Comparison of ENCODE assay signal across 16 cellular contexts in the genomic region with DNA sequence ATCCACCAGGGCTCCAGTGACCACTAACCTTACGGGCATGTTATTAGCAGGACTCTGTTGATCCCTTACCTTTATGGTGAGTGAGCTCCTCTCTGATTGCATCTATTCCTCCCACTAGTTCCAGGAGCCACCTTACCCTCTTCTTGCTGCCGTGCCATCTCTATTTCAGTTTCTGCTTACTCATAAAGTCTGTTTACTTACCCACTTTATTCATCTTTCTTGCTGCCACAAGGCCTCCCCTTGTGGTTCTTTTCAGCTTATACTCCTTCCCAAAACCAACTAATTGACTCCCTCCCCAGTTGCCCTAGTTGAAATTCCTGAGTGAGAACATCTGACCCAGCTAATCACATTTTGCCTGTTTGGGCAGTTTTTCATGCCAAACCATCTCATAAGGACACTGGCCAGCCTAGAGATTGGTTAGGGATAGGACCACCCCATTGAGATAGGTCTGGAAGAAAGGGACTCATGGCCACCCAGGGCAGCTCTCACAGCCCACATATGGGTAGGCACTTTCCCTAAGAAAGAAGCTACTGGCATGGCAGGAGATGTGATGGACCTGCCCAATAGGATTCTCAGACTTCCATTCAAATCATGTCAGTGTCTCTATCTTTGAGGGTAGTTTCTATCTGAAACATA.
A peak's percentile ranks its signal among the peaks of the same experiment; 100 is the strongest.
DNase-seq lines count a peak whose midpoint lies in the region; ATAC-seq lines count a peak whose summit lies in the region.
"Had no signal": no experiment of that assay in that cellular context is flagged by ENCODE, and none has a peak within 500 bp of the region (broad histone marks: within the 10 kb centered on the region; RNA-seq: fewer than 3 reads in every experiment).

No MANE protein-coding gene starts in this region.

- H3K27ac ChIP-seq in epithelial cell of prostate, result no peak overlapping the region

- peak; percentile 85 for ATAC-seq in GM18861 (IDR thresholded peaks at IDR 0.05; ENCODE audit: unreplicated experiment)
- ATAC-seq in GM21717 (IDR thresholded peaks at IDR 0.05; ENCODE audit: unreplicated experiment), result peak; percentile 81
- peak; percentile 78 for ATAC-seq in HG03460 (IDR thresholded peaks at IDR 0.05; ENCODE audit: unreplicated experiment)
- ATAC-seq: K562 had no signal

- DNase-seq in epithelial cell of prostate (ENCODE audit: low read depth, low spot score) (peak; percentile 59), NCI-H446 (lab: John Stamatoyannopoulos, UW) (no peak), GOT3 (lab: John Stamatoyannopoulos, UW) (no peak), NCI-H748 treated with DMSO at 0.1 percent for 48 hours (lab: John Stamatoyannopoulos, UW) (no peak), putamen (ENCODE audit: low spot score) (no peak)
- DNase-seq: activated CD4-positive, alpha-beta T cell treated with anti-CD3 and anti-CD28 coated beads, Interleukin-2, amount 50 U/mL, for 1 hour; activated gamma-delta T cell; C1 segment of cervical spinal cord; mesenchymal stem cell; NCI-H2107; posterior cingulate gyrus; stimulated activated CD4-positive, alpha-beta T cell treated with anti-CD3 and anti-CD28 coated beads, Interleukin-2, amount 100 ng/mL, for 48 hours had no signal
